8 cellular contexts compared by ENCODE assay signal in the genomic region with DNA sequence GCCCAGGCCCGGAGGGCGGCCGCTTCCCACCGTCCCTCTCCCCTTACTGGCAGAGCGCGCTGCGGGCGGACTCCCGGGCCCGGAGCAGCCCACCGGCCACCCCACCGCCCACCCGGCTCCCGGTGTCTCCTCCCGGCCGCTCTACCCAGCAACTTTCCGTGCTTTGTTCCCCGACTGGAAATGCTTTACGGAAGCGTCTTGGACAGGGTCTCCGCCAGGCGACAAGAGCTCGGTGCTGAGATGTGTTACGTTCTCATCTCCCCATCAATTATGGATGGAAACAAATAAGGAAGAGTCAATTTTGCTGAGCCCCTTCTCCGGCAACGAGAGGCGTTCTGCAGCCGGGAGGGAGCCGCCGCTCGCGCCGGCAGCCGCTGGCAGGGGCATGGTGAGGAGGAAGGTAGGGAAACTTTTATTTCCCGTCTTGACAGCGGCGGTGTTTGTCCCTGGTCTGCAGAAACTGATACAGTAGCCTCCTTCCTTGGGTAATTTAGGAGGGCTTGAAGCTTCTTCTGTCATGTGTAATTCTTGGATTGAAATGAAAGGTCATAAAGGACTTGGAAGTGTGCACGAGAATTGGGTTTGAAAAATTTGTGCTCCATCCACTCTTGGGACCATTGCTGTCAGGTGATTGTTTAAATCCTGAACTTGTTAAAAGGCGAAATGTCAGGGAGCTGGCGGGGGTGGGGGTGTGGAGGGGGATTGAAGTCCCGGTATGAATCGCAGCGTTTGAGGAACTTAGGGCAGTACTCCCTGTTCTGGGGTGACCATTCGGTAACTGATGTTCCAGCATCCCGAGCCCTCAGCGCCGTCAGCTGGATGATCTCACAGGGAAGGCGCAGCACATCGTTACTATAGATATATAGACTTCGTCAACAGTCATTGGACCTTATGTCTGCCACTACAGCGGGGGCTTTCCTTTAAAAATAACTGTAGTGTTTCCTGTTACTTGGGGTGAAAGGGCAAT. TPM values are rescaled to one million over a fixed set of nuclear protein-coding genes. Genes with fewer than 3 reads are reported as not detected.
DNase-seq lines count a peak whose midpoint lies in the region; TF ChIP-seq lines count a peak whose summit lies in the region.

No MANE protein-coding gene starts in this region.

- H3K4me3 ChIP-seq in cardiac muscle cell = peak overlapping the region; percentile 83
- peak overlapping the region; percentile 67 for H3K4me3 ChIP-seq in trophoblast cell (ENCODE audit: low read depth, low read length)

- peaks cover 8% of the 10 kb centered on the region for H3K79me1 ChIP-seq in trophoblast cell (ENCODE audit: low read length)

- TF ChIP-seq CTCF in cardiac muscle cell (IDR thresholded peaks at IDR 0.05; ENCODE audit: low read depth, low read length) = no peak

- no peak overlapping the region for H3K18ac ChIP-seq in trophoblast cell (ENCODE audit: low read length)

- H4K8ac ChIP-seq in trophoblast cell (ENCODE audit: low read depth, low read length) = no peak overlapping the region

- no peak overlapping the region for H4K12ac ChIP-seq in trophoblast cell (ENCODE audit: low read depth, low read length)

- no CpG with 5 or more reads among the region's 51 CpGs for WGBS in trophoblast cell (ENCODE audit: extremely low coverage, insufficient coverage, insufficient read length)

- no peaks in the 10 kb centered on the region for H3K27me3 ChIP-seq in cardiac muscle cell
- peaks cover 4% of the 10 kb centered on the region for H3K27me3 ChIP-seq in trophoblast cell (ENCODE audit: insufficient read depth, low read length)

- H3K4me1 ChIP-seq in cardiac muscle cell (ENCODE audit: low read depth) (peaks cover 43% of the 10 kb centered on the region), trophoblast cell (ENCODE audit: control insufficient read depth in 1 of 2, insufficient read depth in 2 of 2, low read length in 2 of 2) (peaks cover 0 to 6% of the 10 kb centered on the region in 2 experiments)

- H2AK5ac ChIP-seq in trophoblast cell (ENCODE audit: low read length) = no peak overlapping the region

- no peak overlapping the region for H3K9ac ChIP-seq in trophoblast cell (ENCODE audit: low read length)

- peak overlapping the region; percentile 52 for H2AFZ ChIP-seq in trophoblast cell (ENCODE audit: insufficient read depth, low read length, poor library complexity)

- H2BK5ac ChIP-seq in trophoblast cell (ENCODE audit: low read depth, low read length, poor library complexity) = no peak overlapping the region

- H3K9me3 ChIP-seq in cardiac muscle cell (ENCODE audit: low read depth) (no peaks in the 10 kb centered on the region), trophoblast cell (ENCODE audit: insufficient read depth, low read depth, low read length) (no peaks in the 10 kb centered on the region)

- H2BK12ac ChIP-seq in trophoblast cell (ENCODE audit: low read length) = no peak overlapping the region

- no peak overlapping the region for H3K23ac ChIP-seq in trophoblast cell (ENCODE audit: low read length)

- no peak overlapping the region for H3K14ac ChIP-seq in trophoblast cell (ENCODE audit: low read length)

- no peak overlapping the region for H4K91ac ChIP-seq in trophoblast cell (ENCODE audit: low read depth, low read length)

- DNase-seq in COLO668 (lab: John Stamatoyannopoulos, UW; ENCODE audit: unreplicated experiment) (peak; percentile 51), SK-N-DZ (ENCODE audit: low spot score) (peak; percentile 18), cardiac muscle cell (ENCODE audit: low read depth in 1 of 2, low spot score in 1 of 2) (peak; percentile 8 to 48), trophoblast cell (no peak), activated gamma-delta T cell treated with Interleukin-2 at 50 U/mL for 16 hours (no peak), HK-2 (ENCODE audit: unreplicated experiment) (no peak), DMS114 treated with DMSO at 0.1 percent for 48 hours (lab: John Stamatoyannopoulos, UW; ENCODE audit: unreplicated experiment) (no peak)
- no peak for DNase-seq in activated effector memory CD4-positive, alpha-beta T cell treated with anti-CD3 and anti-CD28 coated beads, Interleukin-2, amount 50 U/mL, for 16 hours

- H3K79me2 ChIP-seq in trophoblast cell (ENCODE audit: control insufficient read depth, insufficient read depth, low read length, poor library complexity) = peaks cover 3% of the 10 kb centered on the region

- H3K36me3 ChIP-seq in cardiac muscle cell (no peaks in the 10 kb centered on the region), trophoblast cell (ENCODE audit: control insufficient read depth in 1 of 2, insufficient read depth in 2 of 2, low read length in 2 of 2) (no peaks in the 10 kb centered on the region)

- no peak overlapping the region for H2BK120ac ChIP-seq in trophoblast cell (ENCODE audit: insufficient read depth, low read length, poor library complexity)

- H3K27ac ChIP-seq in cardiac muscle cell (peak overlapping the region; percentile 85), trophoblast cell (ENCODE audit: low read depth, low read length) (no peak overlapping the region)

- peak overlapping the region; percentile 100 for H3K4me2 ChIP-seq in trophoblast cell (ENCODE audit: low read length)

- no peak overlapping the region for H3K4ac ChIP-seq in trophoblast cell (ENCODE audit: low read depth, low read length)

RNA-seq across cellular contexts. Expression of gene SEMA6D, which starts 1.5 kb away (rescaled TPM):
- 15.0 and 15.1 TPM in 2 replicates for polyA plus RNA-seq in SK-N-DZ (2014; cell fraction: cytosol; rRNA removed)
- polyA plus RNA-seq in SK-N-DZ (2014; cell fraction: nucleus; rRNA removed) = 32.5 and 42.4 TPM in 2 replicates
- 71.3 and 90.6 TPM in 2 replicates for total RNA-seq in cardiac muscle cell
- 77.6 and 100 TPM in 2 replicates for polyA plus RNA-seq in cardiac muscle cell
- polyA plus RNA-seq in trophoblast cell (2013) = 2.1 and 2.2 TPM in 2 replicates

Comparison
In these comparisons a context has a peak if more than half of its experiments do, and no peak if none do; other contexts are left out.
1. DNase-seq: peak in COLO668 (single experiment), SK-N-DZ (single experiment) and cardiac muscle cell (2 of 2); none in trophoblast cell (0 of 2), activated gamma-delta T cell treated with Interleukin-2 at 50 U/mL for 16 hours (single experiment), activated effector memory CD4-positive, alpha-beta T cell treated with anti-CD3 and anti-CD28 coated beads, Interleukin-2, amount 50 U/mL, for 16 hours (single experiment), HK-2 (single experiment) and DMS114 treated with DMSO at 0.1 percent for 48 hours (single experiment).